In the genomic region with DNA sequence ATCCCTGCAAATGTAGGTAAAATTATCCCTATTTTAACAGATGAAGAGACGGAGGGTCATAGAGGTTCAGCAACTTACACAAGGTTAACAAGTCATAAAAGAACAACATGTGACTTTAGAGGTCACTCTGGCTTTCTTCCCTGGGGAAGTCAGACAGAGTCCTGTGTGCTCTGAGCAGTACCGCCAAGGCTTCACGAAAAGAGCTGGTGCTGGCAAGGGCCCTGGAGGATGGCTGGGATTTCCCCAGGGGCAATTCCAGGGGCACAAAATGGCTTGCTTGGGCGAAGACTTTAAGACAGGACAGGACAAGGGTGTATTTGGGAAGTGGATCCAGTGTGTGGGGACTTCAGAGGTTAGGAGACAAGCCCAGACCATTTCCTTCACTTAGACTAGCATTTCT, we compare ENCODE assay signal across 21 cellular contexts.
DNase-seq lines count a peak whose midpoint lies in the region; ATAC-seq and TF ChIP-seq lines count a peak whose summit lies in the region.
"Had no signal": no experiment of that assay in that cellular context is flagged by ENCODE, and none has a peak within 500 bp of the region (broad histone marks: within the 10 kb centered on the region; RNA-seq: fewer than 3 reads in every experiment).

No MANE protein-coding gene starts in this region.

- H3K4me1 ChIP-seq in mucosa of descending colon (ENCODE audit: low read depth), result no peaks in the 10 kb centered on the region
- H3K4me1 ChIP-seq: gastrocnemius medialis, thyroid gland had no signal

- no peaks in the 10 kb centered on the region for H3K27me3 Mint-ChIP-seq in T-helper 2 cell treated with Interferon-gamma antibody and Interleukin-4, amounts not matched to agents 5 μg/mL and 100 μg/mL, for 36 hours (ENCODE audit: low read depth)
- no peaks in the 10 kb centered on the region for H3K27me3 Mint-ChIP-seq in effector memory CD8-positive, alpha-beta T cell
- no peaks in the 10 kb centered on the region for H3K27me3 Mint-ChIP-seq in stimulated activated naive B cell treated with anti-CD40 and anti-IgM and Interleukin-4, amounts not matched to agents 10 μg/mL and 1 μg/mL and 100 μg/mL, for 72 hours

- no peak overlapping the region for H3K4me3 Mint-ChIP-seq in T-helper 2 cell treated with Interferon-gamma antibody and Interleukin-4, amounts not matched to agents 5 μg/mL and 100 μg/mL, for 36 hours
- peak overlapping the region; percentile 15 to 50 for H3K4me3 Mint-ChIP-seq in effector memory CD8-positive, alpha-beta T cell
- H3K4me3 Mint-ChIP-seq in stimulated activated naive B cell treated with anti-CD40 and anti-IgM and Interleukin-4, amounts not matched to agents 10 μg/mL and 1 μg/mL and 100 μg/mL, for 72 hours, result no peak overlapping the region

- no peak overlapping the region for H3K4me3 ChIP-seq in mucosa of descending colon
- H3K4me3 ChIP-seq: cardiac muscle cell, gastrocnemius medialis, thyroid gland had no signal

- no peaks in the 10 kb centered on the region for H3K36me3 ChIP-seq in mucosa of descending colon (ENCODE audit: low read depth)

- H3K9me3 Mint-ChIP-seq in activated naive CD4-positive, alpha-beta T cell treated with anti-CD3 and anti-CD28 coated beads, Interleukin-2, amount 50 U/mL, for 72 hours, result no peaks in the 10 kb centered on the region
- no peaks in the 10 kb centered on the region for H3K9me3 Mint-ChIP-seq in T-helper 2 cell treated with Interferon-gamma antibody and Interleukin-4, amounts not matched to agents 5 μg/mL and 100 μg/mL, for 36 hours
- no peaks in the 10 kb centered on the region for H3K9me3 Mint-ChIP-seq in effector memory CD8-positive, alpha-beta T cell
- peaks cover 0 to 2% of the 10 kb centered on the region in 2 donors for H3K9me3 Mint-ChIP-seq in stimulated activated naive B cell treated with anti-CD40 and anti-IgM and Interleukin-4, amounts not matched to agents 10 μg/mL and 1 μg/mL and 100 μg/mL, for 72 hours

- H3K27ac Mint-ChIP-seq in activated naive CD4-positive, alpha-beta T cell treated with anti-CD3 and anti-CD28 coated beads, Interleukin-2, amount 50 U/mL, for 72 hours, result peak overlapping the region; percentile 22 to 39
- H3K27ac Mint-ChIP-seq in T-helper 2 cell treated with Interferon-gamma antibody and Interleukin-4, amounts not matched to agents 5 μg/mL and 100 μg/mL, for 36 hours, result peak overlapping the region; percentile 49
- peak overlapping the region; percentile 91 to 97 for H3K27ac Mint-ChIP-seq in effector memory CD8-positive, alpha-beta T cell
- H3K27ac Mint-ChIP-seq in stimulated activated naive B cell treated with anti-CD40 and anti-IgM and Interleukin-4, amounts not matched to agents 10 μg/mL and 1 μg/mL and 100 μg/mL, for 72 hours, result peak overlapping the region; percentile 49

- peaks cover 39% of the 10 kb centered on the region for H3K4me1 Mint-ChIP-seq in T-helper 2 cell treated with Interferon-gamma antibody and Interleukin-4, amounts not matched to agents 5 μg/mL and 100 μg/mL, for 36 hours (ENCODE audit: low read depth)
- H3K4me1 Mint-ChIP-seq in effector memory CD8-positive, alpha-beta T cell (ENCODE audit: low read depth in 2 of 2), result peaks cover 53 to 69% of the 10 kb centered on the region in 2 donors
- H3K4me1 Mint-ChIP-seq in stimulated activated naive B cell treated with anti-CD40 and anti-IgM and Interleukin-4, amounts not matched to agents 10 μg/mL and 1 μg/mL and 100 μg/mL, for 72 hours, result peaks cover 0 to 8% of the 10 kb centered on the region in 2 donors

- no peak for DNase-seq in activated naive CD4-positive, alpha-beta T cell treated with anti-CD3 and anti-CD28 coated beads, Interleukin-2, amount 50 U/mL, for 72 hours (ENCODE audit: low spot score in 2 of 2)
- no peak for DNase-seq in activated naive CD4-positive, alpha-beta T cell treated with anti-CD3 and anti-CD28 coated beads, Interleukin-2, amount 50 U/mL, for 16 hours
- DNase-seq in T-helper 2 cell treated with Interferon-gamma antibody and Interleukin-4, amounts not matched to agents 5 μg/mL and 100 μg/mL, for 36 hours (ENCODE audit: low spot score), result no peak
- no peak for DNase-seq in effector memory CD8-positive, alpha-beta T cell
- no peak for DNase-seq in stimulated activated naive B cell treated with anti-CD40 and anti-IgM and Interleukin-4, amounts not matched to agents 10 μg/mL and 1 μg/mL and 100 μg/mL, for 72 hours
- DNase-seq in mucosa of descending colon, result no peak
- DNase-seq in DMS153 treated with DMSO at 0.1 percent for 48 hours (lab: John Stamatoyannopoulos, UW; ENCODE audit: unreplicated experiment), result no peak
- DNase-seq: activated T-cell treated with anti-CD3 and anti-CD28 coated beads, Interleukin-2, amount 50 U/mL, for 1 hour; amygdala; erythroblast; gastrocnemius medialis; Kasumi-1; kidney glomerular epithelial cell; NCI-H1092; NCI-H2029 treated with DMSO at 0.1 percent for 48 hours; NCI-H446 treated with DMSO at 0.1 percent for 48 hours; NK-92 treated with Interleukin-12 subunit alpha and Interleukin-12 subunit beta, amount 100 ng/mL, for 24 hours; RPMI8226; thyroid gland had no signal

- TF ChIP-seq CTCF in mucosa of descending colon (IDR thresholded peaks at IDR 0.05), result no peak

- no peaks in the 10 kb centered on the region for H3K9me3 ChIP-seq in mucosa of descending colon
- H3K9me3 ChIP-seq: gastrocnemius medialis, thyroid gland had no signal

- intact Hi-C loops in mucosa of descending colon (cut with DNase I, micrococcal nuclease), result loop anchor here in 1 of 2 donors (10.0 kb wide), 1 partner anchor 425 kb away; no protein-coding TSS in a partner anchor

- no peak for ATAC-seq in activated naive CD4-positive, alpha-beta T cell treated with anti-CD3 and anti-CD28 coated beads, Interleukin-2, amount 50 U/mL, for 72 hours
- no peak for ATAC-seq in effector memory CD8-positive, alpha-beta T cell (replicated peaks)
- ATAC-seq in stimulated activated naive B cell treated with anti-CD40 and anti-IgM and Interleukin-4, amounts not matched to agents 10 μg/mL and 1 μg/mL and 100 μg/mL, for 72 hours (replicated peaks), result no peak
- ATAC-seq in mucosa of descending colon (no peak), GM18861 (IDR thresholded peaks at IDR 0.05; ENCODE audit: unreplicated experiment) (no peak)
- ATAC-seq: gastrocnemius medialis had no signal

- H3K36me3 Mint-ChIP-seq in activated naive CD4-positive, alpha-beta T cell treated with anti-CD3 and anti-CD28 coated beads, Interleukin-2, amount 50 U/mL, for 72 hours, result peaks cover 24 to 40% of the 10 kb centered on the region in 2 donors
- peaks cover 46% of the 10 kb centered on the region for H3K36me3 Mint-ChIP-seq in T-helper 2 cell treated with Interferon-gamma antibody and Interleukin-4, amounts not matched to agents 5 μg/mL and 100 μg/mL, for 36 hours (ENCODE audit: low read depth)
- H3K36me3 Mint-ChIP-seq in effector memory CD8-positive, alpha-beta T cell (ENCODE audit: insufficient read depth), result peaks cover 72% of the 10 kb centered on the region
- H3K36me3 Mint-ChIP-seq in stimulated activated naive B cell treated with anti-CD40 and anti-IgM and Interleukin-4, amounts not matched to agents 10 μg/mL and 1 μg/mL and 100 μg/mL, for 72 hours, result peaks cover 45 to 61% of the 10 kb centered on the region in 2 donors

Comparison
In these comparisons a context has a peak if more than half of its experiments do, and no peak if none do; other contexts are left out.
1. H3K27ac Mint-ChIP-seq: peak in every context shown above with its lines; median percentile 94 in effector memory CD8-positive, alpha-beta T cell; 49 in T-helper 2 cell treated with Interferon-gamma antibody and Interleukin-4, amounts not matched to agents 5 μg/mL and 100 μg/mL, for 36 hours; 49 in stimulated activated naive B cell treated with anti-CD40 and anti-IgM and Interleukin-4, amounts not matched to agents 10 μg/mL and 1 μg/mL and 100 μg/mL, for 72 hours; 30 in activated naive CD4-positive, alpha-beta T cell treated with anti-CD3 and anti-CD28 coated beads, Interleukin-2, amount 50 U/mL, for 72 hours.
2. H3K4me3 Mint-ChIP-seq: peak in effector memory CD8-positive, alpha-beta T cell (2 of 2); none in T-helper 2 cell treated with Interferon-gamma antibody and Interleukin-4, amounts not matched to agents 5 μg/mL and 100 μg/mL, for 36 hours (single experiment) and stimulated activated naive B cell treated with anti-CD40 and anti-IgM and Interleukin-4, amounts not matched to agents 10 μg/mL and 1 μg/mL and 100 μg/mL, for 72 hours (0 of 2).